11 cellular contexts compared by ENCODE assay signal in the genomic region with DNA sequence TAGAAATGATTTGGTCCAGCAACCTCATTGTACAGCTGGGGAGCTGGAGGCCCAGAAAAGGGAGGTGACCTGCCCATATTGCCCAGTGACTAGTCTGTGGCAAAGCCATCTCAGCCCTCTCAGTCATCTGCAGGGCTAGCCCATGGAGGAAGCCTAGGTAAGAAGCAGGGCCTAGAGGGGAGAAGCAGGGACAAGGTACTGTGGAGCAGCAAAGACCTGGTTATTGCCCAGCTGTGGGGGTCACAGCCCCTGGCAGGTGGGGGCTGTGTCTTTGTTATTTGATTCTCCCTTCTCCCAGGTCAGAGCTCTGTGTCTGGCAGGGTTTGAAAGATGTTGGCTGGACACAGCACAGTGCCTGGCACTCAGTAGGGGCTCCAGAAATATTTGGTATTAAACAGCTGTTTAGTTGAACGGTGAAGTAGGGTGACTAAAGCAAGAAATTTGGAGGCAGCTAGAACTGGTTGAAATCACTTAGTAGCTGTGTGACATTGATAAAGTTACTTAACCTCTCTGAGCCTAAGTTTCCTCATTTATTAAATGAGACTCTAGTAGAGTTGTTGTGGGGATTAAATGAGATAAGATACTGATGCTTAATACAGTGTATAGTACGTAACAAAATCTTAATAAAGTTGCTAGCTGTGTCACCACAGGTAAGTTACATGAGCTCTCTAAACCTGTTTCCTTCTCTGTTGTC. TPM values are rescaled to one million over a fixed set of nuclear protein-coding genes. Genes with fewer than 3 reads are reported as not detected.
DNase-seq lines count a peak whose midpoint lies in the region; ATAC-seq and TF ChIP-seq lines count a peak whose summit lies in the region.
"Had no signal": no experiment of that assay in that cellular context is flagged by ENCODE, and none has a peak within 500 bp of the region (broad histone marks: within the 10 kb centered on the region; RNA-seq: fewer than 3 reads in every experiment).

No MANE protein-coding gene starts in this region.

- peak overlapping the region; percentile 37 for H3K4me3 Mint-ChIP-seq in activated T-cell treated with anti-CD3 and anti-CD28 coated beads, Interleukin-2, amount 50 U/mL, for 24 hours
- H3K4me3 Mint-ChIP-seq: CD14-positive monocyte, GM23338 had no signal

- H3K4me3 ChIP-seq in tibial artery = no peak overlapping the region
- H3K4me3 ChIP-seq: GM23338 had no signal

- H3K36me3 ChIP-seq in tibial artery = no peaks in the 10 kb centered on the region

- no peaks in the 10 kb centered on the region for H3K27me3 ChIP-seq in tibial artery

- no peak for DNase-seq in activated T-cell treated with anti-CD3 and anti-CD28 coated beads, Interleukin-2, amount 50 U/mL, for 24 hours
- DNase-seq in activated T-cell treated with anti-CD3 and anti-CD28 coated beads, Interleukin-2, amount 50 U/mL, for 1 hour = no peak
- DNase-seq in mesenteric fat pad (ENCODE audit: low spot score) (peak; percentile 59), tibial artery (peak in 1 of 2 donors; percentile 4), NCI-H345 treated with DMSO at 0.1 percent for 48 hours (lab: John Stamatoyannopoulos, UW; ENCODE audit: unreplicated experiment) (no peak)

- ATAC-seq in GM21526 (IDR thresholded peaks at IDR 0.05; ENCODE audit: low FRiP score, unreplicated experiment) (no peak), HG03135 (IDR thresholded peaks at IDR 0.05; ENCODE audit: unreplicated experiment) (no peak)
- ATAC-seq: GM23338 had no signal

- H3K9me3 Mint-ChIP-seq in activated T-cell treated with anti-CD3 and anti-CD28 coated beads, Interleukin-2, amount 50 U/mL, for 24 hours = no peaks in the 10 kb centered on the region
- H3K9me3 Mint-ChIP-seq: CD14-positive monocyte, GM23338 had no signal

- intact Hi-C loops in tibial artery (cut with DNase I; ENCODE audit: low total_unique reads) = no loop called here

- TF ChIP-seq CTCF in tibial artery (IDR thresholded peaks at IDR 0.05) = no peak

- peak overlapping the region; percentile 83 for H3K27ac ChIP-seq in adipose tissue (ENCODE audit: low read depth, low read length)
- H3K27ac ChIP-seq in tibial artery = peak overlapping the region; percentile 78 to 79

- peaks cover 92% of the 10 kb centered on the region for H3K4me1 Mint-ChIP-seq in activated T-cell treated with anti-CD3 and anti-CD28 coated beads, Interleukin-2, amount 50 U/mL, for 24 hours (ENCODE audit: low read depth)

- WGBS in adipose tissue, 3 donors = 77 to 94% (median 83%) methylated on average over 2 of the region's 2 CpGs

- peaks cover 10 to 71% (median 56%) of the 10 kb centered on the region in 4 donors for H3K4me1 ChIP-seq in tibial artery

- peak overlapping the region; percentile 71 for H3K27ac Mint-ChIP-seq in activated T-cell treated with anti-CD3 and anti-CD28 coated beads, Interleukin-2, amount 50 U/mL, for 24 hours
- H3K27ac Mint-ChIP-seq: CD14-positive monocyte, GM23338 had no signal

- H3K36me3 Mint-ChIP-seq in activated T-cell treated with anti-CD3 and anti-CD28 coated beads, Interleukin-2, amount 50 U/mL, for 24 hours (ENCODE audit: low read depth) = peaks cover 20% of the 10 kb centered on the region
- H3K36me3 Mint-ChIP-seq: CD14-positive monocyte had no signal

- no peaks in the 10 kb centered on the region for H3K9me3 ChIP-seq in tibial artery

- no peaks in the 10 kb centered on the region for H3K27me3 Mint-ChIP-seq in activated T-cell treated with anti-CD3 and anti-CD28 coated beads, Interleukin-2, amount 50 U/mL, for 24 hours

RNA-seq across cellular contexts. Expression of a gene that starts 17.3 kb away (rescaled TPM):
- 1 to 10 TPM in 2 of 3 donors, under 1 TPM in 1; 0.56 to 2.8 (median 1.7) TPM for polyA plus RNA-seq in adipose tissue
- 0.39 TPM for total RNA-seq in mesenteric fat pad
- total RNA-seq: SK-MEL-5 had no signal

RNA-seq across cellular contexts. Expression of a gene that starts 46.5 kb away (rescaled TPM):
- polyA plus RNA-seq in adipose tissue = under 1 TPM in 2 of 3 donors, not detected in 1; 0.01 to 0.19 TPM
- 0.16 TPM for total RNA-seq in mesenteric fat pad
- total RNA-seq: SK-MEL-5 had no signal
- polyA plus RNA-seq: CD14-positive monocyte had no signal
